In genomic region chr10:71268247-71268691, GRCh38 we compare ENCODE assay signal across 8 cellular contexts. TPM values are rescaled to one million over a fixed set of nuclear protein-coding genes. Genes with fewer than 3 reads are reported as not detected.
DNase-seq lines count a peak whose midpoint lies in the region; ATAC-seq, FAIRE-seq and TF ChIP-seq lines count a peak whose summit lies in the region.

No MANE protein-coding gene starts in this region.

- WGBS in gastroesophageal sphincter (ENCODE audit: low coverage in 1 of 2), 2 donors, result 66 to 86% methylated on average over 1 to 2 of the region's 8 CpGs
- WGBS in psoas muscle, 3 donors, result 34 to 40% (median 36%) methylated on average over 8 of the region's 8 CpGs

- H3K27ac ChIP-seq in SK-N-MC (peak overlapping the region; percentile 89; the same call in 1 of the 2 replicates), gastroesophageal sphincter (peak overlapping the region in 1 of 4 donors; percentile 31), psoas muscle (peak overlapping the region; percentile 61)

- DNase-seq in GM12864 (ENCODE audit: low read depth) (no peak), SK-N-MC (ENCODE audit: low read depth, low spot score) (no peak), psoas muscle (no peak), frontal cortex (ENCODE audit: low spot score in 2 of 2) (no peak), GM10248 (ENCODE audit: extremely low spot score) (no peak)
- DNase-seq in activated CD4-positive, alpha-beta T cell treated with anti-CD3 and anti-CD28 coated beads, Interleukin-2, amount 50 U/mL, for 1 hour, result no peak
- no peak for DNase-seq in stimulated activated CD4-positive, alpha-beta T cell treated with anti-CD3 and anti-CD28 coated beads, Interleukin-4, amount 100 ng/mL, for 24 hours

- H3K4me3 ChIP-seq in GM12864 (ENCODE audit: low read depth, low read length) (no peak overlapping the region), SK-N-MC (no peak overlapping the region), gastroesophageal sphincter (no peak overlapping the region), psoas muscle (no peak overlapping the region)

- no peaks in the 10 kb centered on the region for H3K9me3 ChIP-seq in SK-N-MC (ENCODE audit: low read depth, low read length)
- H3K9me3 ChIP-seq in gastroesophageal sphincter, result no peaks in the 10 kb centered on the region
- no peaks in the 10 kb centered on the region for H3K9me3 ChIP-seq in psoas muscle

- ATAC-seq in gastroesophageal sphincter (no peak), psoas muscle (peak; percentile 21 to 38 (median 30))

- CTCF ChIA-PET in GM10248 (lab: Yijun Ruan, JAX), result interaction anchor here (1.3 kb wide), 1 partner anchor 365 kb away, joined by 4 read pairs; no protein-coding TSS in a partner anchor

- TF ChIP-seq EP300 in gastroesophageal sphincter (IDR thresholded peaks at IDR 0.05), result no peak

- no peak for FAIRE-seq in frontal cortex (lab: Jason Lieb, UNC)

- no peak overlapping the region for H3K9ac ChIP-seq in SK-N-MC (ENCODE audit: insufficient read length)

- TF ChIP-seq CTCF in GM12864 (IDR thresholded peaks at IDR 0.05; ENCODE audit: low read depth, low read length, missing control alignments) (peak; percentile 23), gastroesophageal sphincter (IDR thresholded peaks at IDR 0.05) (peak in 3 of 4 experiments; percentile 20 to 49 (median 43)), psoas muscle (IDR thresholded peaks at IDR 0.05) (peak; percentile 28), GM10248 (IDR thresholded peaks at IDR 0.05; ENCODE audit: control extremely low read depth, extremely low read depth, low read depth, missing control alignments) (no peak)

- peaks cover 0 to 35% (median 0%) of the 10 kb centered on the region in 3 donors for H3K4me1 ChIP-seq in gastroesophageal sphincter
- peaks cover 49% of the 10 kb centered on the region for H3K4me1 ChIP-seq in psoas muscle

- H3K36me3 ChIP-seq in SK-N-MC (ENCODE audit: insufficient read depth, low read length) (no peaks in the 10 kb centered on the region), gastroesophageal sphincter (no peaks in the 10 kb centered on the region), psoas muscle (ENCODE audit: insufficient read depth in 1 of 2, low read depth in 1 of 2) (no peaks in the 10 kb centered on the region)

- POLR2A ChIA-PET in GM10248 (lab: Yijun Ruan, JAX), result no interaction called here

- intact Hi-C loops in psoas muscle (cut with DNase I), result loop anchor here in 1 of 2 donors (5.0 kb wide), 1 partner anchor 56 kb away; the partner anchor contains the start of gene UNC5B

- H3K27me3 ChIP-seq in gastroesophageal sphincter (no peaks in the 10 kb centered on the region), psoas muscle (ENCODE audit: insufficient read depth in 3 of 3, low read length in 2 of 3) (no peaks in the 10 kb centered on the region)

- TF ChIP-seq POLR2A in gastroesophageal sphincter (IDR thresholded peaks at IDR 0.05), result no peak

RNA-seq across cellular contexts. Expression of gene SLC29A3, which starts 50.8 kb away (rescaled TPM):
- total RNA-seq in gastroesophageal sphincter (1 to 10 TPM; 3.3 to 9.8 (median 4.9) TPM), psoas muscle (1 to 10 TPM in 3 of 4 donors, under 1 TPM in 1; 0.64 to 2.2 (median 1.3) TPM), frontal cortex (1.2 TPM)
- under 1 TPM; 0.75 to 0.81 (median 0.80) TPM for polyA plus RNA-seq in psoas muscle

RNA-seq across cellular contexts. Expression of gene UNC5B, which starts 55.9 kb away (rescaled TPM):
- total RNA-seq in gastroesophageal sphincter (1 to 10 TPM; 2.2 to 3.7 (median 3.2) TPM), psoas muscle (1 to 10 TPM; 1.1 to 5.7 (median 2.5) TPM), frontal cortex (2.9 TPM)
- polyA plus RNA-seq in psoas muscle, result 1 to 10 TPM in 2 of 3 donors, under 1 TPM in 1; 0.65 to 1.3 (median 1.1) TPM
